25 cellular contexts compared by ENCODE assay signal in the genomic region with DNA sequence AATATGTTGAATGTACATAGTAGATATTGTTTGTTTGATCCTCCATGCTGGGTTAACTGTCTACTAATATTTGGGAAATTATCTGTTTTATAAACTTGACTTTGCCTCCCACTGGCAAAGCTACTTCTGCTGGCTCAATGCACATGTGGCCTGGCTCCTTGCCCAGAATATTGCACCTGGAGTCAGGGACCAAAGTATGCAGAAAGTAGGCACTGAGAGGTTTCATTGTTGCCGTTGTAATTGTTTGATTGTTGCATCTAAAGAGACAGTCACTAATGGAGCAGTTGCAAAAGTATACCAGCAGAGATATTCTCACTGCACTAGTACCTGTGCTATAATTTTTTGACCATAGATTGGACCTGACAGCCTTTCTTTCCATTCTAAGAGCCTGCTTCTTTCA.
DNase-seq lines count a peak whose midpoint lies in the region; ATAC-seq and TF ChIP-seq lines count a peak whose summit lies in the region.
"Had no signal": no experiment of that assay in that cellular context is flagged by ENCODE, and none has a peak within 500 bp of the region (broad histone marks: within the 10 kb centered on the region; RNA-seq: fewer than 3 reads in every experiment).

No MANE protein-coding gene starts in this region.

- H3K4me3 ChIP-seq in hepatocyte, result no peak overlapping the region
- H3K4me3 ChIP-seq in CD8-positive, alpha-beta T cell (ENCODE audit: low read depth, low read length), result no peak overlapping the region
- H3K4me3 ChIP-seq: GM23248, ovary, right lobe of liver, suprapubic skin, vagina had no signal

- H3K9me3 ChIP-seq in hepatocyte (ENCODE audit: low read depth), result no peaks in the 10 kb centered on the region
- no peaks in the 10 kb centered on the region for H3K9me3 ChIP-seq in CD8-positive, alpha-beta T cell (ENCODE audit: low read length)
- H3K9me3 ChIP-seq: ovary, right lobe of liver, vagina had no signal

- TF ChIP-seq CTCF in hepatocyte (IDR thresholded peaks at IDR 0.05; ENCODE audit: poor library complexity), result no peak
- TF ChIP-seq CTCF in CD8-positive, alpha-beta T cell (IDR thresholded peaks at IDR 0.05), result no peak

- H3K4me2 ChIP-seq in hepatocyte, result no peak overlapping the region

- no peaks in the 10 kb centered on the region for H3K9me2 ChIP-seq in hepatocyte (replicated peaks; ENCODE audit: insufficient read depth)

- POLR2A ChIA-PET in CD8-positive, alpha-beta T cell (lab: Charles Lee), result no interaction called here

- WGBS in hepatocyte (ENCODE audit: low lambda C conversion rate, missing lambda C conversion rate), result 80% methylated on average over 1 of the region's 1 CpG

- H3K79me2 ChIP-seq in hepatocyte, result no peaks in the 10 kb centered on the region

- H3K36me3 Mint-ChIP-seq in CD8-positive, alpha-beta T cell, result no peaks in the 10 kb centered on the region

- no peak overlapping the region for H2AFZ ChIP-seq in hepatocyte
- H2AFZ ChIP-seq: GM23248 had no signal

- CTCF ChIA-PET in CD8-positive, alpha-beta T cell (lab: Charles Lee), result no interaction called here

- no peaks in the 10 kb centered on the region for H3K36me3 ChIP-seq in hepatocyte (replicated peaks; ENCODE audit: insufficient read depth, low read depth)
- H3K36me3 ChIP-seq in CD8-positive, alpha-beta T cell (ENCODE audit: insufficient read depth, low read length), result no peaks in the 10 kb centered on the region
- H3K36me3 ChIP-seq: ovary, right lobe of liver, suprapubic skin, vagina, WERI-Rb-1 had no signal

- DNase-seq in NCI-H2029 (lab: John Stamatoyannopoulos, UW) (peak; percentile 6), NCI-H2029 treated with DMSO at 0.1 percent for 48 hours (lab: John Stamatoyannopoulos, UW) (no peak), NCI-H1930 (lab: John Stamatoyannopoulos, UW) (peak; percentile 80 to 89), NCI-H510A treated with DMSO at 0.1 percent for 48 hours (lab: John Stamatoyannopoulos, UW) (peak; percentile 54), hepatocyte (ENCODE audit: low spot score) (peak; percentile 5), posterior vena cava (ENCODE audit: low spot score) (no peak)
- no peak for DNase-seq in CD8-positive, alpha-beta T cell
- DNase-seq: 8988T; activated CD4-positive, alpha-beta T cell treated with anti-CD3 and anti-CD28 coated beads, Interleukin-2, amount 50 U/mL, for 4 hours; activated effector memory CD4-positive, alpha-beta T cell treated with anti-CD3 and anti-CD28 coated beads, Interleukin-2, amount 50 U/mL, for 16 hours; Calu3; dermis blood vessel endothelial cell; GM23248; midbrain; NCI-H82; ovary; right lobe of liver; stimulated activated CD4-positive, alpha-beta T cell treated with anti-CD3 and anti-CD28 coated beads, Interleukin-15, amount 100 ng/mL, for 24 hours; T-helper 2 cell; WERI-Rb-1 had no signal

- peaks cover 12% of the 10 kb centered on the region for H3K9me3 Mint-ChIP-seq in CD8-positive, alpha-beta T cell

- no peaks in the 10 kb centered on the region for H3K4me1 ChIP-seq in hepatocyte (ENCODE audit: insufficient read depth)
- no peaks in the 10 kb centered on the region for H3K4me1 ChIP-seq in CD8-positive, alpha-beta T cell (ENCODE audit: insufficient read depth, low read length)
- H3K4me1 ChIP-seq: right lobe of liver, suprapubic skin, vagina had no signal

- H3K27me3 ChIP-seq in hepatocyte, result no peaks in the 10 kb centered on the region
- H3K27me3 ChIP-seq in CD8-positive, alpha-beta T cell (ENCODE audit: insufficient read depth, low read length), result no peaks in the 10 kb centered on the region
- H3K27me3 ChIP-seq: ovary, right lobe of liver, suprapubic skin, vagina had no signal

- no peak overlapping the region for H3K27ac Mint-ChIP-seq in CD8-positive, alpha-beta T cell
- H3K27ac Mint-ChIP-seq: natural killer cell treated with Interleukin-12 subunit alpha and Interleukin-12 subunit beta and Interleukin-15 and Interleukin-18, amount 100 ng/mL, for 72 hours had no signal

- no peak for ATAC-seq in HG03159 (IDR thresholded peaks at IDR 0.05; ENCODE audit: unreplicated experiment)
- ATAC-seq in CD8-positive, alpha-beta T cell, result no peak
- ATAC-seq: left lobe of liver; natural killer cell treated with Interleukin-12 subunit alpha and Interleukin-12 subunit beta and Interleukin-15 and Interleukin-18, amount 100 ng/mL, for 72 hours; right lobe of liver had no signal

- no peak overlapping the region for H3K4me3 Mint-ChIP-seq in CD8-positive, alpha-beta T cell
- H3K4me3 Mint-ChIP-seq: natural killer cell treated with Interleukin-12 subunit alpha and Interleukin-12 subunit beta and Interleukin-15 and Interleukin-18, amount 100 ng/mL, for 72 hours had no signal

- H3K4me1 Mint-ChIP-seq in CD8-positive, alpha-beta T cell (ENCODE audit: low read depth), result no peaks in the 10 kb centered on the region

- intact Hi-C loops in posterior vena cava (cut with DNase I), result no loop called here
- intact Hi-C loops in CD8-positive, alpha-beta T cell (cut with DNase I, micrococcal nuclease), result loop anchor here in 1 of 2 experiments (5.0 kb wide), 1 partner anchor 49 kb away; no protein-coding TSS in a partner anchor

- no peak overlapping the region for H3K27ac ChIP-seq in hepatocyte
- no peak overlapping the region for H3K27ac ChIP-seq in CD8-positive, alpha-beta T cell (ENCODE audit: low read depth, low read length)
- H3K27ac ChIP-seq: GM23248, ovary, right lobe of liver, suprapubic skin, vagina, WERI-Rb-1 had no signal

- H3K27me3 Mint-ChIP-seq in CD8-positive, alpha-beta T cell (ENCODE audit: low read depth), result no peaks in the 10 kb centered on the region
- H3K27me3 Mint-ChIP-seq: natural killer cell treated with Interleukin-12 subunit alpha and Interleukin-12 subunit beta and Interleukin-15 and Interleukin-18, amount 100 ng/mL, for 72 hours had no signal

- H4K20me1 ChIP-seq in hepatocyte (ENCODE audit: insufficient read depth, poor library complexity, severe bottlenecking), result no peaks in the 10 kb centered on the region

Comparison
In these comparisons a context has a peak if more than half of its experiments do, and no peak if none do; other contexts are left out.
1. DNase-seq: peak in NCI-H2029 (single experiment), NCI-H1930 (2 of 2), NCI-H510A treated with DMSO at 0.1 percent for 48 hours (single experiment) and hepatocyte (single experiment); none in NCI-H2029 treated with DMSO at 0.1 percent for 48 hours (single experiment), posterior vena cava (single experiment) and CD8-positive, alpha-beta T cell (0 of 7).